ENCODE assay signal across 1 cellular context in genomic region chr19:48950830-48951519, GRCh38.
TF ChIP-seq lines count a peak whose summit lies in the region.

No MANE protein-coding gene starts in this region.

TF ChIP-seq in IMR-90, 13 proteins besides CTCF, POLR2A, EP300 and RAD21:
- TF ChIP-seq BHLHE40 (IDR thresholded peaks at IDR 0.05; ENCODE audit: low read depth, low read length) (no peak), USF2 (IDR thresholded peaks at IDR 0.05; ENCODE audit: low read depth, low read length) (no peak), MXI1 (IDR thresholded peaks at IDR 0.05; ENCODE audit: borderline replicate concordance, low read depth, low read length) (no peak), MAZ (IDR thresholded peaks at IDR 0.05; ENCODE audit: borderline replicate concordance, low read depth, low read length) (no peak), FOS (IDR thresholded peaks at IDR 0.05; ENCODE audit: low read depth, low read length) (no peak), RCOR1 (IDR thresholded peaks at IDR 0.05; ENCODE audit: insufficient replicate concordance, low read length) (no peak), RFX5 (IDR thresholded peaks at IDR 0.05; ENCODE audit: low read depth, low read length) (no peak), NFE2L2 (IDR thresholded peaks at IDR 0.05; ENCODE audit: low read depth, low read length) (no peak), ELK1 (IDR thresholded peaks at IDR 0.05; ENCODE audit: borderline replicate concordance, low read depth, low read length) (no peak), SMC3 (IDR thresholded peaks at IDR 0.05; ENCODE audit: low read depth, low read length) (no peak), CHD1 (IDR thresholded peaks at IDR 0.05; ENCODE audit: low read depth, low read length) (no peak), CEBPB (IDR thresholded peaks at IDR 0.05; ENCODE audit: low read depth, low read length) (no peak), MAFK (IDR thresholded peaks at IDR 0.05; ENCODE audit: low read depth, low read length) (no peak)
